ENCODE assay signal across 15 cellular contexts in genomic region chr12:52183544-52183910, GRCh38. TPM values are rescaled to one million over a fixed set of nuclear protein-coding genes. Genes with fewer than 3 reads are reported as not detected.
A peak's percentile ranks its signal among the peaks of the same experiment; 100 is the strongest.
DNase-seq lines count a peak whose midpoint lies in the region; ATAC-seq and TF ChIP-seq lines count a peak whose summit lies in the region.
"Had no signal": no experiment of that assay in that cellular context is flagged by ENCODE, and none has a peak within 500 bp of the region (broad histone marks: within the 10 kb centered on the region; RNA-seq: fewer than 3 reads in every experiment).

No MANE protein-coding gene starts in this region.

- POLR2A ChIA-PET in PC-3 (lab: Charles Lee; ENCODE audit: unreplicated experiment), result no interaction called here

- H3K4me3 Mint-ChIP-seq in H9 (no peak overlapping the region), progenitor cell of endocrine pancreas (ENCODE audit: low read depth) (no peak overlapping the region)
- no peak overlapping the region for H3K4me3 Mint-ChIP-seq in activated T-cell treated with anti-CD3 and anti-CD28 coated beads, Interleukin-2, amount 50 U/mL, for 72 hours
- H3K4me3 Mint-ChIP-seq: activated naive CD8-positive, alpha-beta T cell treated with anti-CD3 and anti-CD28 coated beads, Interleukin-2, amount 10 ng/mL, durations not matched to agents 7 days and 5 days had no signal

- TF ChIP-seq POLR2A in esophagus muscularis mucosa (IDR thresholded peaks at IDR 0.05; ENCODE audit: low read depth), result no peak

- H3K36me3 ChIP-seq in PC-3 (ENCODE audit: low read depth, low read length) (peaks cover 52% of the 10 kb centered on the region), esophagus muscularis mucosa (no peaks in the 10 kb centered on the region)

- intact Hi-C loops in PC-3 (cut with micrococcal nuclease), result no loop called here
- intact Hi-C loops in esophagus muscularis mucosa (cut with DNase I), result no loop called here

- H3K4me3 ChIP-seq in PC-3 (ENCODE audit: low read length) (no peak overlapping the region; the same call in 1 of the 2 replicates), esophagus muscularis mucosa (no peak overlapping the region)

- no peaks in the 10 kb centered on the region for H3K23me2 ChIP-seq in H9 (ENCODE audit: insufficient read length, low read depth, low read length, poor library complexity, severe bottlenecking)

- H3K4me1 Mint-ChIP-seq in H9, result peaks cover 38 to 53% of the 10 kb centered on the region in 2 experiments
- peaks cover 4% of the 10 kb centered on the region for H3K4me1 Mint-ChIP-seq in progenitor cell of endocrine pancreas (ENCODE audit: low read depth)
- H3K4me1 Mint-ChIP-seq in activated T-cell treated with anti-CD3 and anti-CD28 coated beads, Interleukin-2, amount 50 U/mL, for 72 hours (ENCODE audit: low read depth), result peaks cover 5% of the 10 kb centered on the region

- ATAC-seq in PC-3, result no peak
- no peak for ATAC-seq in activated T-cell treated with anti-CD3 and anti-CD28 coated beads, Interleukin-2, amount 50 U/mL, for 72 hours (replicated peaks in 1 of 2)

- no peak overlapping the region for H2BK15ac ChIP-seq in H9 (ENCODE audit: low read depth, low read length)

- no peak overlapping the region for H3K14ac ChIP-seq in H9 (ENCODE audit: insufficient read depth, low read length)

- BruUV-seq in PC-3 (replicated peaks; lab: Mats Ljungman, UMichigan), result no TSS peak

- H3K79me2 ChIP-seq in H9 (ENCODE audit: insufficient read depth, low read length), result no peaks in the 10 kb centered on the region
- H3K79me2 ChIP-seq in PC-3 (ENCODE audit: low read length), result peaks cover 50% of the 10 kb centered on the region

- no peaks in the 10 kb centered on the region for H3K9me2 ChIP-seq in PC-3 (replicated peaks; ENCODE audit: low read length)

- H3K23ac ChIP-seq in H9 (ENCODE audit: insufficient read length, low read depth, low read length), result no peak overlapping the region

- no CpG with 5 or more reads among the region's 6 CpGs for WGBS in H9 (ENCODE audit: extremely low coverage, insufficient read length, low lambda C conversion rate)
- 73% methylated on average over 6 of the region's 6 CpGs for WGBS in esophagus muscularis mucosa

- no peaks in the 10 kb centered on the region for H3K36me3 Mint-ChIP-seq in H9 (ENCODE audit: insufficient read depth in 1 of 3, low read depth in 3 of 3)
- H3K36me3 Mint-ChIP-seq in progenitor cell of endocrine pancreas (ENCODE audit: insufficient read depth), result no peaks in the 10 kb centered on the region
- no peaks in the 10 kb centered on the region for H3K36me3 Mint-ChIP-seq in activated T-cell treated with anti-CD3 and anti-CD28 coated beads, Interleukin-2, amount 50 U/mL, for 72 hours (ENCODE audit: insufficient read depth in 2 of 2)
- H3K36me3 Mint-ChIP-seq: activated naive CD8-positive, alpha-beta T cell treated with anti-CD3 and anti-CD28 coated beads, Interleukin-2, amount 10 ng/mL, durations not matched to agents 7 days and 5 days had no signal

- H3K18ac ChIP-seq in H9 (ENCODE audit: insufficient read length, low read depth, low read length), result peak overlapping the region; percentile 58

- H3K4me1 ChIP-seq in H9 (ENCODE audit: insufficient read depth, low read length), result peaks cover 2% of the 10 kb centered on the region; the same call in 1 of the 2 replicates
- peaks cover 62% of the 10 kb centered on the region for H3K4me1 ChIP-seq in PC-3 (ENCODE audit: insufficient read depth, low read length)
- peaks cover 16 to 38% (median 30%) of the 10 kb centered on the region in 4 donors for H3K4me1 ChIP-seq in esophagus muscularis mucosa

- no peaks in the 10 kb centered on the region for H3K27me3 ChIP-seq in H9 (ENCODE audit: insufficient read depth, low read length)
- H3K27me3 ChIP-seq in PC-3 (ENCODE audit: low read length), result no peaks in the 10 kb centered on the region
- H3K27me3 ChIP-seq in esophagus muscularis mucosa, result no peaks in the 10 kb centered on the region

- CTCF ChIA-PET in PC-3 (lab: Charles Lee), result no interaction called here

- H3K27me3 Mint-ChIP-seq in H9 (ENCODE audit: low read depth) (peaks cover 16% of the 10 kb centered on the region), progenitor cell of endocrine pancreas (peaks cover 43% of the 10 kb centered on the region)
- H3K27me3 Mint-ChIP-seq in activated T-cell treated with anti-CD3 and anti-CD28 coated beads, Interleukin-2, amount 50 U/mL, for 72 hours (ENCODE audit: low read depth), result no peaks in the 10 kb centered on the region

- DNase-seq in H9 (no peak), PC-3 (no peak), epithelial cell of prostate (ENCODE audit: low read depth, low spot score) (peak; percentile 31), progenitor cell of endocrine pancreas (ENCODE audit: low spot score, unreplicated experiment) (no peak), mesenteric fat pad (ENCODE audit: low spot score) (no peak), esophagus muscularis mucosa (ENCODE audit: extremely low spot score) (no peak), NCI-H748 treated with DMSO at 0.1 percent for 48 hours (lab: John Stamatoyannopoulos, UW) (no peak)
- no peak for DNase-seq in activated T-cell treated with anti-CD3 and anti-CD28 coated beads, Interleukin-2, amount 50 U/mL, for 72 hours
- DNase-seq: activated naive CD8-positive, alpha-beta T cell treated with anti-CD3 and anti-CD28 coated beads, Interleukin-2, amount 10 ng/mL, durations not matched to agents 7 days and 5 days; GOT3; NCI-H1048; NK-92 treated with Interleukin-12 subunit alpha and Interleukin-12 subunit beta, amount 100 ng/mL, for 24 hours; stimulated activated CD4-positive, alpha-beta T cell treated with anti-CD3 and anti-CD28 coated beads, Interleukin-4, amount 100 ng/mL, for 4 hours; stimulated activated naive CD4-positive, alpha-beta T cell had no signal

- H3K9me3 Mint-ChIP-seq in H9 (no peaks in the 10 kb centered on the region; a peak in 1 of 5 replicates), progenitor cell of endocrine pancreas (ENCODE audit: low read depth) (no peaks in the 10 kb centered on the region)
- no peaks in the 10 kb centered on the region for H3K9me3 Mint-ChIP-seq in activated T-cell treated with anti-CD3 and anti-CD28 coated beads, Interleukin-2, amount 50 U/mL, for 72 hours
- H3K9me3 Mint-ChIP-seq: activated naive CD8-positive, alpha-beta T cell treated with anti-CD3 and anti-CD28 coated beads, Interleukin-2, amount 10 ng/mL, durations not matched to agents 7 days and 5 days had no signal

- no peak overlapping the region for H2BK20ac ChIP-seq in H9 (ENCODE audit: low read depth, low read length, poor library complexity, severe bottlenecking)

- no peaks in the 10 kb centered on the region for H3K79me1 ChIP-seq in H9 (ENCODE audit: insufficient read depth, low read depth, low read length, poor library complexity, severe bottlenecking)

- no peak overlapping the region for H3K4ac ChIP-seq in H9 (ENCODE audit: low read depth, low read length)

- TF ChIP-seq CTCF in H9 (conservative IDR thresholded peaks at IDR 0.05) (no peak), PC-3 (conservative IDR thresholded peaks at IDR 0.05; ENCODE audit: low read depth, low read length) (no peak), progenitor cell of endocrine pancreas (IDR thresholded peaks at IDR 0.05; ENCODE audit: unreplicated experiment) (no peak), esophagus muscularis mucosa (IDR thresholded peaks at IDR 0.05) (no peak)

- H3T11ph ChIP-seq in H9 (ENCODE audit: low read length), result no peak overlapping the region

- TF ChIP-seq EP300 in esophagus muscularis mucosa (IDR thresholded peaks at IDR 0.05), result no peak

- H2AFZ ChIP-seq in H9 (ENCODE audit: low read length) (no peak overlapping the region), PC-3 (ENCODE audit: low read length) (no peak overlapping the region)

- H3K4me2 ChIP-seq in H9 (ENCODE audit: insufficient read depth, insufficient read length, low read length), result no peak overlapping the region
- peak overlapping the region; percentile 57 for H3K4me2 ChIP-seq in PC-3 (ENCODE audit: low read length)

- no peak overlapping the region for H2BK5ac ChIP-seq in H9 (ENCODE audit: insufficient read length, low read length)

- H3K27ac ChIP-seq in H9 (ENCODE audit: insufficient read length, low read depth, low read length), result no peak overlapping the region
- H3K27ac ChIP-seq in PC-3 (ENCODE audit: low read length), result peak overlapping the region; percentile 54
- peak overlapping the region; percentile 84 for H3K27ac ChIP-seq in epithelial cell of prostate
- H3K27ac ChIP-seq in esophagus muscularis mucosa (replicated peaks in 1 of 4), result peak overlapping the region in 1 of 4 donors; percentile 23
- H3K27ac ChIP-seq: C4-2B had no signal

- H2AK5ac ChIP-seq in H9 (ENCODE audit: insufficient read length, low read length), result no peak overlapping the region

- H3K9ac ChIP-seq in H9 (ENCODE audit: extremely low read depth, insufficient read length, low read length), result no peak overlapping the region
- no peak overlapping the region for H3K9ac ChIP-seq in PC-3 (ENCODE audit: low read length)

- no peaks in the 10 kb centered on the region for H3F3A ChIP-seq in PC-3 (ENCODE audit: low read length, unreplicated experiment)

- no peak overlapping the region for H4K91ac ChIP-seq in H9 (ENCODE audit: insufficient read length, low read depth, low read length)

- H3K27ac Mint-ChIP-seq in H9 (peak overlapping the region in 1 of 3 experiments; percentile 32; a peak in 1 of 7 replicates), progenitor cell of endocrine pancreas (peak overlapping the region; percentile 83)
- H3K27ac Mint-ChIP-seq in activated T-cell treated with anti-CD3 and anti-CD28 coated beads, Interleukin-2, amount 50 U/mL, for 72 hours, result no peak overlapping the region
- H3K27ac Mint-ChIP-seq: activated naive CD8-positive, alpha-beta T cell treated with anti-CD3 and anti-CD28 coated beads, Interleukin-2, amount 10 ng/mL, durations not matched to agents 7 days and 5 days had no signal

- H4K5ac ChIP-seq in H9 (ENCODE audit: insufficient read length, low read depth, low read length), result no peak overlapping the region

- no peak overlapping the region for H4K8ac ChIP-seq in H9 (replicated peaks; ENCODE audit: insufficient read length, low read depth, low read length)

- H3K9me3 ChIP-seq in H9 (ENCODE audit: control insufficient read depth, low read depth, low read length) (no peaks in the 10 kb centered on the region), PC-3 (ENCODE audit: low read length) (no peaks in the 10 kb centered on the region), esophagus muscularis mucosa (no peaks in the 10 kb centered on the region)

- H4K20me1 ChIP-seq in H9 (ENCODE audit: control insufficient read depth, insufficient read depth, insufficient read length) (no peaks in the 10 kb centered on the region), PC-3 (ENCODE audit: low read length) (no peaks in the 10 kb centered on the region)

- no peak overlapping the region for H3K56ac ChIP-seq in H9 (ENCODE audit: insufficient read length, low read depth, low read length)

- H2BK120ac ChIP-seq in H9 (ENCODE audit: low read depth, low read length, poor library complexity, severe bottlenecking), result no peak overlapping the region

- H2BK12ac ChIP-seq in H9 (ENCODE audit: insufficient read length, low read depth, low read length), result no peak overlapping the region

RNA-seq across cellular contexts. Expression of gene KRT80, which starts 8.3 kb away (rescaled TPM):
- total RNA-seq in H9 (2021), result 0.07 TPM in 1 of 2 replicates, not detected in the other
- total RNA-seq in PC-3 (2014; rRNA removed), result 19.8 and 30.1 TPM in 2 replicates
- total RNA-seq in progenitor cell of endocrine pancreas, result 0.07 and 0.20 TPM in 2 replicates
- total RNA-seq in mesenteric fat pad, result not detected
- total RNA-seq in esophagus muscularis mucosa, result under 1 TPM in 1 of 4 donors, not detected in 3; 0.11 TPM
- not detected for total RNA-seq in activated T-cell treated with anti-CD3 and anti-CD28 coated beads, Interleukin-2, amount 50 U/mL, for 72 hours
- total RNA-seq: activated naive CD8-positive, alpha-beta T cell treated with anti-CD3 and anti-CD28 coated beads, Interleukin-2, amount 10 ng/mL, durations not matched to agents 7 days and 5 days had no signal

RNA-seq across cellular contexts. Expression of gene KRT7, which starts 49.5 kb away (rescaled TPM):
- 8.9 and 10.0 TPM in 2 replicates for total RNA-seq in H9 (2021)
- 2,144 and 2,979 TPM in 2 replicates for total RNA-seq in PC-3 (2014; rRNA removed)
- 11.6 and 18.2 TPM in 2 replicates for total RNA-seq in progenitor cell of endocrine pancreas
- 11.7 TPM for total RNA-seq in mesenteric fat pad
- total RNA-seq in esophagus muscularis mucosa, result 1 to 10 TPM in 3 of 4 donors, under 1 TPM in 1; 0.83 to 8.4 (median 4.5) TPM
- total RNA-seq in activated T-cell treated with anti-CD3 and anti-CD28 coated beads, Interleukin-2, amount 50 U/mL, for 72 hours, result 10 to 100 TPM; 23.1 to 25.4 TPM

Comparison
In these comparisons a context has a peak if more than half of its experiments do, and no peak if none do; other contexts are left out.
1. RNA of gene KRT80, which starts 8.3 kb away (total RNA-seq): 19.8 to 30.1 TPM in PC-3; 0.07 to 0.20 TPM in progenitor cell of endocrine pancreas, not detected in mesenteric fat pad (single experiment), 0.07 TPM in H9, not detected in activated T-cell treated with anti-CD3 and anti-CD28 coated beads, Interleukin-2, amount 50 U/mL, for 72 hours and 0.11 TPM in esophagus muscularis mucosa; every median in the first group is over 10 times any median in the second.
2. RNA of gene KRT7, which starts 49.5 kb away (total RNA-seq): 2,144 to 2,979 TPM in PC-3; 23.1 to 25.4 TPM in activated T-cell treated with anti-CD3 and anti-CD28 coated beads, Interleukin-2, amount 50 U/mL, for 72 hours, 11.7 TPM in mesenteric fat pad (single experiment), 11.6 to 18.2 TPM in progenitor cell of endocrine pancreas, 8.9 to 10.0 TPM in H9 and 0.83 to 8.4 TPM in esophagus muscularis mucosa; every median in the first group is over 10 times any median in the second.